ENCODE assay signal across 8 cellular contexts in genomic region chr7:41705109-41705871, GRCh38.
A peak's percentile ranks its signal among the peaks of the same experiment; 100 is the strongest.
DNase-seq lines count a peak whose midpoint lies in the region; ATAC-seq and TF ChIP-seq lines count a peak whose summit lies in the region.

No MANE protein-coding gene starts in this region.

- peak overlapping the region; percentile 83 for H3K27ac ChIP-seq in cingulate gyrus (ENCODE audit: low read depth, low read length)

- ATAC-seq in HG02610 (IDR thresholded peaks at IDR 0.05; ENCODE audit: unreplicated experiment): peak; percentile 98

- peak; percentile 82 for TF ChIP-seq CTCF in NB4 (IDR thresholded peaks at IDR 0.05; ENCODE audit: low read depth, low read length)
- TF ChIP-seq CTCF in WI38 (IDR thresholded peaks at IDR 0.05; ENCODE audit: low read depth, low read length): peak; percentile 87

- DNase-seq in NK-92 treated with Interleukin-12 subunit alpha and Interleukin-12 subunit beta, amount 100 ng/mL, for 24 hours (lab: John Stamatoyannopoulos, UW): peak; percentile 42
- DNase-seq in NK-92 (lab: John Stamatoyannopoulos, UW; ENCODE audit: unreplicated experiment) (no peak), NB4 (ENCODE audit: low read depth) (peak; percentile 89), left kidney (ENCODE audit: low read depth, low spot score) (peak; percentile 94)
- peak; percentile 59 for DNase-seq in stimulated activated CD4-positive, alpha-beta T cell treated with anti-CD3 and anti-CD28 coated beads, Interleukin-1b, Interleukin-23, amount 100 ng/mL, for 48 hours

- peak overlapping the region; percentile 62 for H3K4me3 ChIP-seq in NB4 (ENCODE audit: low read depth, low read length)
- peak overlapping the region; percentile 65 for H3K4me3 ChIP-seq in WI38 (ENCODE audit: low read depth, low read length)

- TF ChIP-seq POLR2A in NB4 (IDR thresholded peaks at IDR 0.05; ENCODE audit: extremely low read depth, insufficient read length): no peak
